Comparison of ENCODE assay signal across 23 cellular contexts in the genomic region with DNA sequence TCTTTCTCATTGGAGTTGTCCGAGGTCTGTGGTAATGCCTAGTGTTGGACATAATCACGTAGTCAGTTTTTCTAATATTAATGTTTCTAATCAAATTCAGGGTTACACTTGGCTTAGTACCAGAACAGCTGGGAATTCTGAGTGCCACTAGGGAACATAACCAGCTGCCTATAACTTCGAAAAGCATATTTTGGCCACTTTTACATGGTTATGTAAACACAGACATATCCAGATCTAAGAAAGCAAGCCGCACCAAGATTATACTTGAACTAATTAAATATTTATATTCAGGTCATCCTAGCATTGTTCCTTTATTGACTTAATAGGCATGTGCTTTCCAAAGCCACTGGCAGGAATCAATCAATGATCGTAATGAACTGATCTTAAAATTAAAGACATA.
DNase-seq lines count a peak whose midpoint lies in the region; ATAC-seq, FAIRE-seq and TF ChIP-seq lines count a peak whose summit lies in the region.
"Had no signal": no experiment of that assay in that cellular context is flagged by ENCODE, and none has a peak within 500 bp of the region (broad histone marks: within the 10 kb centered on the region; RNA-seq: fewer than 3 reads in every experiment).

No MANE protein-coding gene starts in this region.

- H3K27ac ChIP-seq in pancreas: no peak overlapping the region
- H3K27ac ChIP-seq: 22Rv1, BLaER1, C4-2B had no signal

- DNase-seq in DMS53 (lab: John Stamatoyannopoulos, UW) (peak; percentile 48), DMS53 treated with DMSO at 0.1 percent for 48 hours (lab: John Stamatoyannopoulos, UW; ENCODE audit: unreplicated experiment) (no peak), NCI-H748 (lab: John Stamatoyannopoulos, UW; ENCODE audit: unreplicated experiment) (peak; percentile 10), NCI-H748 treated with DMSO at 0.1 percent for 48 hours (lab: John Stamatoyannopoulos, UW) (no peak), pancreas (no peak), NCI-H2171 (lab: John Stamatoyannopoulos, UW) (no peak)
- DNase-seq: Caco-2; CD4-positive, CD25-positive, alpha-beta regulatory T cell; CD8-positive, alpha-beta T cell; DMS153; DMS79 treated with DMSO at 0.1 percent for 48 hours; GF-D8; GOT3; HFFc6 had no signal

- H3K27me3 ChIP-seq in pancreas: no peaks in the 10 kb centered on the region
- H3K27me3 ChIP-seq: BLaER1 had no signal

- H3K4me1 ChIP-seq in pancreas: peaks cover 0 to 10% (median 7%) of the 10 kb centered on the region in 3 donors
- H3K4me1 ChIP-seq: BLaER1, Caco-2, HAP-1 had no signal

- 32 to 33% methylated on average over 5 of the region's 5 CpGs for WGBS in pancreas, 2 donors

- H3K9me3 ChIP-seq in pancreas: no peaks in the 10 kb centered on the region
- H3K9me3 ChIP-seq: BLaER1, Caco-2, HAP-1 had no signal

- ATAC-seq in pancreas (peak; percentile 40 to 92 (median 83)), GM21717 (IDR thresholded peaks at IDR 0.05; ENCODE audit: unreplicated experiment) (no peak)
- ATAC-seq: CD8-positive, alpha-beta T cell had no signal

- intact Hi-C loops in pancreas (cut with DNase I): no loop called here

- TF ChIP-seq CTCF in pancreas (IDR thresholded peaks at IDR 0.05): no peak

- H3K4me3 ChIP-seq in pancreas: no peak overlapping the region
- H3K4me3 ChIP-seq: BLaER1, HAP-1 had no signal

- no peak for FAIRE-seq in pancreas (lab: Jason Lieb, UNC)
- FAIRE-seq: A204.1, GM12891, GM18507, H54 had no signal

- H3K36me3 ChIP-seq in pancreas: no peaks in the 10 kb centered on the region
- H3K36me3 ChIP-seq: BLaER1, HAP-1 had no signal

Comparison
In these comparisons a context has a peak if more than half of its experiments do, and no peak if none do; other contexts are left out.
1. DNase-seq: peak in DMS53 (single experiment) and NCI-H748 (single experiment); none in DMS53 treated with DMSO at 0.1 percent for 48 hours (single experiment), NCI-H748 treated with DMSO at 0.1 percent for 48 hours (single experiment), pancreas (0 of 6) and NCI-H2171 (single experiment).